In the genomic region with DNA sequence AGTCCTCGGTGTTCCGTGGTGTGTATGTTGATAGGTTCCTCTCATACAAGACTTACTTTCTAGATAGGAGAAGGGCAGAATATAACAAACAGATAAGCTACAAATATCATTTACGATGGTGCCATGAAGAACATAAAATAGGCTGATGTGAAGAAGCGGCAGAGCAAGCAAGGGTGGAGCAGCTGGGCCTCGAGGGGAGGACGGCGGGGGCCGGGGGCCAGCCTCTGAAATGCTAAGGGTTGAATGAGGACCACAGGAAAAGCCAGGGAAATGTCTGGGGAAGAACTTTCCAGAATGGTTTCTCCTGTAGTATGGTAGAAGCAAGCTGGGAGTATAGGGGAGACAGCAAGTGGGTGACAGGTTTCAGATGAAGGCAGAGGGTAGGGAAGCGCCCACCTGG, we compare ENCODE assay signal across 31 cellular contexts.
DNase-seq lines count a peak whose midpoint lies in the region; ATAC-seq, FAIRE-seq and TF ChIP-seq lines count a peak whose summit lies in the region.
"Had no signal": no experiment of that assay in that cellular context is flagged by ENCODE, and none has a peak within 500 bp of the region (broad histone marks: within the 10 kb centered on the region; RNA-seq: fewer than 3 reads in every experiment).

No MANE protein-coding gene starts in this region.

- TF ChIP-seq CTCF in glutamatergic neuron (IDR thresholded peaks at IDR 0.05; ENCODE audit: partially characterized antibody, unreplicated experiment), result no peak

- H3K4me1 Mint-ChIP-seq in glutamatergic neuron (ENCODE audit: low read depth, unreplicated experiment), result peaks cover 50% of the 10 kb centered on the region
- H3K4me1 Mint-ChIP-seq: B cell; CD14-positive monocyte; CD4-positive, alpha-beta memory T cell; CD4-positive, CD25-positive, alpha-beta regulatory T cell; CD8-positive, alpha-beta memory T cell had no signal

- no peaks in the 10 kb centered on the region for H3K27me3 Mint-ChIP-seq in glutamatergic neuron (ENCODE audit: unreplicated experiment)
- H3K27me3 Mint-ChIP-seq: B cell; CD4-positive, alpha-beta memory T cell; CD4-positive, alpha-beta T cell; CD4-positive, CD25-positive, alpha-beta regulatory T cell; CD8-positive, alpha-beta memory T cell had no signal

- H3K36me3 Mint-ChIP-seq in glutamatergic neuron (ENCODE audit: unreplicated experiment), result no peaks in the 10 kb centered on the region
- H3K36me3 Mint-ChIP-seq: CD14-positive monocyte; CD4-positive, alpha-beta memory T cell; CD4-positive, CD25-positive, alpha-beta regulatory T cell; CD8-positive, alpha-beta memory T cell; CD8-positive, alpha-beta T cell had no signal

- peak; percentile 64 for FAIRE-seq in H54 (lab: Jason Lieb, UNC)
- FAIRE-seq: A204.1, A549, D721Med had no signal

- peak overlapping the region; percentile 8 for H3K4me3 Mint-ChIP-seq in glutamatergic neuron (ENCODE audit: unreplicated experiment)
- H3K4me3 Mint-ChIP-seq: B cell; CD14-positive monocyte; CD4-positive, alpha-beta T cell; CD4-positive, CD25-positive, alpha-beta regulatory T cell; CD8-positive, alpha-beta memory T cell; CD8-positive, alpha-beta T cell had no signal

- TF ChIP-seq POLR2A in H54 (IDR thresholded peaks at IDR 0.05; ENCODE audit: low read depth, low read length), result no peak

- no peaks in the 10 kb centered on the region for H3K9me3 Mint-ChIP-seq in glutamatergic neuron (ENCODE audit: unreplicated experiment)
- H3K9me3 Mint-ChIP-seq: CD8-positive, alpha-beta T cell had no signal

- peak overlapping the region; percentile 1 for H3K27ac Mint-ChIP-seq in glutamatergic neuron (ENCODE audit: unreplicated experiment)
- H3K27ac Mint-ChIP-seq: B cell; CD14-positive monocyte; CD4-positive, alpha-beta memory T cell; CD4-positive, alpha-beta T cell; CD8-positive, alpha-beta T cell had no signal

- no peak for ATAC-seq in GM21360 (IDR thresholded peaks at IDR 0.05; ENCODE audit: unreplicated experiment)
- ATAC-seq: A549; CD8-positive, alpha-beta T cell had no signal

- peak; percentile 3 for DNase-seq in activated gamma-delta T cell (lab: John Stamatoyannopoulos, UW)
- DNase-seq in activated gamma-delta T cell treated with Interleukin-2 at 50 U/mL for 16 hours, result no peak
- DNase-seq in H54 (ENCODE audit: insufficient read length, low spot score), result no peak
- DNase-seq in glutamatergic neuron, result no peak
- no peak for DNase-seq in NCI-H1694 (lab: John Stamatoyannopoulos, UW)
- DNase-seq: 8988T; ACHN; AML-193; BE2C; C1 segment of cervical spinal cord; Caco-2; Calu3; CD4-positive, alpha-beta memory T cell; CD4-positive, alpha-beta T cell; CD4-positive, CD25-positive, alpha-beta regulatory T cell; CD8-positive, alpha-beta memory T cell; CD8-positive, alpha-beta T cell; COR-L47; DMS 273 treated with DMSO at 0.1 percent for 48 hours; DMS153; DMS53; DMS79; DMS79 treated with DMSO at 0.1 percent for 48 hours; DND-41; EL had no signal
